ENCODE assay signal across 11 cellular contexts in the genomic region with DNA sequence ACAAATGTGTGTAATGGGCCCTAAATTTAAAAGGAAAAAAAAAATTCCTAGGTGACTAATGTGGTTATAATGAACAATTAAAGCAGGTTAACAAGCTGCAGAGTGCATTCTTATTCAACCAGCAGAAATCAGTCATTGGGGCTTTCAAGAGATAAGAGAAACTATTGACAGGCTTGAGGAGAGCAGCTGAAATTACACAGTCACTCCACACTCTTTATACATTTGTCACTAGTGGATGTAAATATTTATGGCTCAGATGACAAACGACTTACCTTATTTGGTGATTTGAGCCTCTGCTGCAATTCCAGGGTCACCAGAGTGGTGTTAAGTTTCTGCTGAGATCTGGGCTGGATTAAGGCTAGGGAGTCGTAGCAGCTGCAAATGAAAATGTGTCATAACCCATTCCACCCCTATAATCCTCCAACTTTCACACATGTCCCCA.
DNase-seq lines count a peak whose midpoint lies in the region; ATAC-seq and TF ChIP-seq lines count a peak whose summit lies in the region.
"Had no signal": no experiment of that assay in that cellular context is flagged by ENCODE, and none has a peak within 500 bp of the region (broad histone marks: within the 10 kb centered on the region; RNA-seq: fewer than 3 reads in every experiment).

No MANE protein-coding gene starts in this region.

- H3K27ac ChIP-seq in mesodermal cell (ENCODE audit: low read depth, low read length, severe bottlenecking), result peak overlapping the region; percentile 66
- no peak overlapping the region for H3K27ac ChIP-seq in CD8-positive, alpha-beta memory T cell (ENCODE audit: low read depth, low read length)
- H3K27ac ChIP-seq: upper lobe of left lung had no signal

- peaks cover 20% of the 10 kb centered on the region for H3K4me1 ChIP-seq in mesodermal cell (ENCODE audit: control insufficient read depth, insufficient read depth, low read length, poor library complexity, severe bottlenecking)
- no peaks in the 10 kb centered on the region for H3K4me1 ChIP-seq in CD8-positive, alpha-beta memory T cell (ENCODE audit: insufficient read depth, low read length)
- H3K4me1 ChIP-seq in Caco-2, result no peaks in the 10 kb centered on the region

- intact Hi-C loops in Caco-2 (cut with micrococcal nuclease; ENCODE audit: unreplicated experiment), result loop anchor here (2.0 kb wide), 1 partner anchor 48 kb away; no protein-coding TSS in a partner anchor

- no peaks in the 10 kb centered on the region for H3K36me3 Mint-ChIP-seq in WTC11
- H3K36me3 Mint-ChIP-seq in CD8-positive, alpha-beta memory T cell, result no peaks in the 10 kb centered on the region
- no peaks in the 10 kb centered on the region for H3K36me3 Mint-ChIP-seq in Caco-2 (ENCODE audit: insufficient read depth, unreplicated experiment)

- H3K9me3 ChIP-seq in mesodermal cell (ENCODE audit: control insufficient read depth, low read length) (no peaks in the 10 kb centered on the region), Caco-2 (no peaks in the 10 kb centered on the region)
- H3K9me3 ChIP-seq in CD8-positive, alpha-beta memory T cell (ENCODE audit: low read length), result no peaks in the 10 kb centered on the region
- H3K9me3 ChIP-seq: upper lobe of left lung had no signal

- TF ChIP-seq CTCF in WTC11 (IDR thresholded peaks at IDR 0.05) (no peak), Caco-2 (IDR thresholded peaks at IDR 0.05; ENCODE audit: insufficient read depth in 1 of 2, low read depth in 1 of 2, low read length in 1 of 2, severe bottlenecking in 1 of 2, unreplicated experiment in 1 of 2) (no peak)

- H3K36me3 ChIP-seq in mesodermal cell (ENCODE audit: control insufficient read depth, insufficient read depth, low read length) (no peaks in the 10 kb centered on the region), Caco-2 (ENCODE audit: control insufficient read depth, insufficient read depth, low read length) (no peaks in the 10 kb centered on the region)
- H3K36me3 ChIP-seq in CD8-positive, alpha-beta memory T cell (ENCODE audit: insufficient read depth, low read length), result no peaks in the 10 kb centered on the region
- H3K36me3 ChIP-seq: upper lobe of left lung had no signal

- no peak overlapping the region for H3K4me3 Mint-ChIP-seq in WTC11
- no peak overlapping the region for H3K4me3 Mint-ChIP-seq in CD8-positive, alpha-beta memory T cell
- no peak overlapping the region for H3K4me3 Mint-ChIP-seq in Caco-2 (ENCODE audit: unreplicated experiment)
- H3K4me3 Mint-ChIP-seq: dendritic cell treated with granulocyte-macrophage colony-stimulating factor and Interleukin-4, amounts not matched to agents 40 ng/mL and 50 ng/mL, for 4 days had no signal

- H3K27ac Mint-ChIP-seq in WTC11 (peak overlapping the region; percentile 12; the same call in 1 of the 2 replicates), Caco-2 (ENCODE audit: unreplicated experiment) (no peak overlapping the region)
- H3K27ac Mint-ChIP-seq in CD8-positive, alpha-beta memory T cell, result no peak overlapping the region
- H3K27ac Mint-ChIP-seq: activated T-helper 2 cell treated with anti-CD3 and anti-CD28 coated beads, Interferon-gamma antibody, Interleukin-2, Interleukin-4, amounts not matched to agents 10 μg/mL and 5 μg/mL and 100 μg/mL, durations not matched to agents 14 hours and 24 hours and 36 hours; dendritic cell treated with granulocyte-macrophage colony-stimulating factor and Interleukin-4, amounts not matched to agents 40 ng/mL and 50 ng/mL, for 4 days had no signal

- BruUV-seq in Caco-2 (replicated peaks; lab: Mats Ljungman, UMichigan), result no TSS peak

- peak; percentile 74 for ATAC-seq in WTC11
- no peak for ATAC-seq in GM19351 (IDR thresholded peaks at IDR 0.05; ENCODE audit: unreplicated experiment)
- ATAC-seq in GM18873 (IDR thresholded peaks at IDR 0.05; ENCODE audit: low FRiP score, unreplicated experiment), result no peak

- H3K27me3 Mint-ChIP-seq in WTC11 (ENCODE audit: low read depth), result no peaks in the 10 kb centered on the region
- H3K27me3 Mint-ChIP-seq in CD8-positive, alpha-beta memory T cell, result peaks cover 0 to 1% of the 10 kb centered on the region in 2 donors
- no peaks in the 10 kb centered on the region for H3K27me3 Mint-ChIP-seq in Caco-2 (ENCODE audit: insufficient read depth, unreplicated experiment)
- H3K27me3 Mint-ChIP-seq: dendritic cell treated with granulocyte-macrophage colony-stimulating factor and Interleukin-4, amounts not matched to agents 40 ng/mL and 50 ng/mL, for 4 days had no signal

- no peaks in the 10 kb centered on the region for H3K9me3 Mint-ChIP-seq in WTC11
- peaks cover 0 to 2% (median 0%) of the 10 kb centered on the region in 5 donors for H3K9me3 Mint-ChIP-seq in CD8-positive, alpha-beta memory T cell
- H3K9me3 Mint-ChIP-seq in Caco-2 (ENCODE audit: unreplicated experiment), result no peaks in the 10 kb centered on the region
- H3K9me3 Mint-ChIP-seq: activated T-helper 2 cell treated with anti-CD3 and anti-CD28 coated beads, Interferon-gamma antibody, Interleukin-2, Interleukin-4, amounts not matched to agents 10 μg/mL and 5 μg/mL and 100 μg/mL, durations not matched to agents 14 hours and 24 hours and 36 hours had no signal

- POLR2A ChIA-PET in WTC11 (lab: Charles Lee), result no interaction called here
- POLR2A ChIA-PET in CD8-positive, alpha-beta memory T cell (lab: Charles Lee), result no interaction called here
- POLR2A ChIA-PET in Caco-2 (lab: Charles Lee), result no interaction called here

- no peaks in the 10 kb centered on the region for H3K27me3 ChIP-seq in CD8-positive, alpha-beta memory T cell (ENCODE audit: insufficient read depth, low read length, poor library complexity, severe bottlenecking)
- no peaks in the 10 kb centered on the region for H3K27me3 ChIP-seq in Caco-2 (replicated peaks; ENCODE audit: control insufficient read depth, insufficient read depth, low read length)
- H3K27me3 ChIP-seq: upper lobe of left lung had no signal

- peaks cover 15% of the 10 kb centered on the region for H3K4me1 Mint-ChIP-seq in WTC11
- no peaks in the 10 kb centered on the region for H3K4me1 Mint-ChIP-seq in CD8-positive, alpha-beta memory T cell
- H3K4me1 Mint-ChIP-seq in Caco-2 (ENCODE audit: low read depth, unreplicated experiment), result no peaks in the 10 kb centered on the region

- peak; percentile 2 for DNase-seq in EL
- peak; percentile 86 for DNase-seq in NCI-H2029 (lab: John Stamatoyannopoulos, UW)
- DNase-seq in WTC11 (ENCODE audit: low spot score), result no peak
- DNase-seq in CD8-positive, alpha-beta memory T cell, result no peak
- no peak for DNase-seq in Caco-2
- DNase-seq: upper lobe of left lung had no signal

- H3K4me3 ChIP-seq in mesodermal cell (ENCODE audit: extremely low read depth, insufficient read depth, low read length, poor library complexity, severe bottlenecking) (no peak overlapping the region), Caco-2 (ENCODE audit: low read depth, low read length) (no peak overlapping the region)
- no peak overlapping the region for H3K4me3 ChIP-seq in CD8-positive, alpha-beta memory T cell (ENCODE audit: low read length)
- H3K4me3 ChIP-seq: upper lobe of left lung had no signal

- WGBS in mesodermal cell (ENCODE audit: insufficient coverage in 2 of 2), 2 experiments, result no CpG with 5 or more reads among the region's 2 CpGs

- CTCF ChIA-PET in WTC11 (lab: Charles Lee), result no interaction called here
- CTCF ChIA-PET in CD8-positive, alpha-beta memory T cell (lab: Charles Lee), result no interaction called here
- CTCF ChIA-PET in Caco-2 (lab: Charles Lee), result no interaction called here

TF ChIP-seq in WTC11, 78 proteins besides CTCF, POLR2A, EP300 and RAD21:
- peak; percentile 60; the same call in 1 of the 2 replicates for TF ChIP-seq PRDM15 (CRISPR knock-in tag; IDR thresholded peaks at IDR 0.05)
- no peak for TF ChIP-seq PRRX2 (CRISPR knock-in tag; IDR thresholded peaks at IDR 0.05)
- no peak for TF ChIP-seq NR1H2 (CRISPR knock-in tag; IDR thresholded peaks at IDR 0.05)
- TF ChIP-seq, protein P1, sequence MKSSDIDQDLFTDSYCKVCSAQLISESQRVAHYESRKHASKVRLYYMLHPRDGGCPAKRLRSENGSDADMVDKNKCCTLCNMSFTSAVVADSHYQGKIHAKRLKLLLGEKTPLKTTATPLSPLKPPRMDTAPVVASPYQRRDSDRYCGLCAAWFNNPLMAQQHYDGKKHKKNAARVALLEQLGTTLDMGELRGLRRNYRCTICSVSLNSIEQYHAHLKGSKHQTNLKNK (CRISPR knock-in tag; IDR thresholded peaks at IDR 0.05), result no peak

Comparison
In these comparisons a context has a peak if more than half of its experiments do, and no peak if none do; other contexts are left out.
1. DNase-seq: peak in EL (single experiment) and NCI-H2029 (single experiment); none in WTC11 (single experiment), CD8-positive, alpha-beta memory T cell (0 of 5) and Caco-2 (0 of 2).